Comparison of ENCODE assay signal across 8 cellular contexts in genomic region chr2:111122631-111123421, GRCh38. TPM values are rescaled to one million over a fixed set of nuclear protein-coding genes. Genes with fewer than 3 reads are reported as not detected.
DNase-seq lines count a peak whose midpoint lies in the region; ATAC-seq and TF ChIP-seq lines count a peak whose summit lies in the region.

No MANE protein-coding gene starts in this region.

- H3K4me1 ChIP-seq in DOHH2 (ENCODE audit: control insufficient read depth, low read length) (peaks cover 73% of the 10 kb centered on the region), RWPE2 (ENCODE audit: insufficient read depth, poor library complexity, severe bottlenecking) (no peaks in the 10 kb centered on the region), left ventricle myocardium inferior (peaks cover 66% of the 10 kb centered on the region), ovary (ENCODE audit: insufficient read depth) (peaks cover 14% of the 10 kb centered on the region)

- peak; percentile 44 for ATAC-seq in RWPE2 (ENCODE audit: low read depth)
- no peak for ATAC-seq in GM21717 (IDR thresholded peaks at IDR 0.05; ENCODE audit: unreplicated experiment)

- peaks cover 39% of the 10 kb centered on the region for H4K20me1 ChIP-seq in DOHH2 (ENCODE audit: control insufficient read depth, insufficient read depth, low read depth, low read length)

- H3K4me3 ChIP-seq in DOHH2 (ENCODE audit: low read length) (peak overlapping the region; percentile 87), RWPE2 (ENCODE audit: severe bottlenecking) (peak overlapping the region; percentile 81), left ventricle myocardium inferior (peak overlapping the region; percentile 92), ovary (peak overlapping the region; percentile 65)

- H3F3A ChIP-seq in DOHH2 (ENCODE audit: control insufficient read depth, insufficient read depth) = no peaks in the 10 kb centered on the region

- peak; percentile 76 for DNase-seq in HT-29 (ENCODE audit: low spot score)
- DNase-seq in RWPE2 (ENCODE audit: low spot score) = peak; percentile 77
- DNase-seq in left ventricle myocardium inferior = peak; percentile 85
- peak; percentile 70 to 87 (median 82) for DNase-seq in ovary
- DNase-seq in epidermal melanocyte (ENCODE audit: insufficient read length, low spot score) = no peak

- TF ChIP-seq EP300 in ovary (IDR thresholded peaks at IDR 0.05) = no peak

- peak overlapping the region; percentile 88 for H3K4me2 ChIP-seq in DOHH2 (ENCODE audit: low read length)

- no peak overlapping the region for H3K27ac ChIP-seq in DOHH2 (ENCODE audit: low read depth, low read length)
- peak overlapping the region; percentile 54 for H3K27ac ChIP-seq in RWPE2 (ENCODE audit: poor library complexity, severe bottlenecking)
- peak overlapping the region; percentile 55 for H3K27ac ChIP-seq in angular gyrus (ENCODE audit: low read depth, low read length)
- peak overlapping the region; percentile 92 for H3K27ac ChIP-seq in left ventricle myocardium inferior (replicated peaks)
- peak overlapping the region in 1 of 2 donors; percentile 58 for H3K27ac ChIP-seq in ovary

- H3K9me3 ChIP-seq in DOHH2 (ENCODE audit: control insufficient read depth, insufficient read depth, low read length) (no peaks in the 10 kb centered on the region), RWPE2 (ENCODE audit: severe bottlenecking) (no peaks in the 10 kb centered on the region), left ventricle myocardium inferior (replicated peaks) (no peaks in the 10 kb centered on the region), ovary (no peaks in the 10 kb centered on the region)

- H3K9me2 ChIP-seq in DOHH2 (replicated peaks; ENCODE audit: control insufficient read depth, low read length) = no peaks in the 10 kb centered on the region

- peak; percentile 31 for TF ChIP-seq POLR2A in ovary (IDR thresholded peaks at IDR 0.05)

- intact Hi-C loops in left ventricle myocardium inferior (cut with micrococcal nuclease) = no loop called here
- intact Hi-C loops in ovary (cut with DNase I) = no loop called here

- 0 to 1% (median 0%) methylated on average over 52 to 92 of the region's 92 CpGs for WGBS in ovary, 3 donors

- H3K36me3 ChIP-seq in DOHH2 (ENCODE audit: control insufficient read depth, low read length) = peaks cover 64% of the 10 kb centered on the region
- H3K36me3 ChIP-seq in RWPE2 (ENCODE audit: low read depth) = peaks cover 16% of the 10 kb centered on the region
- H3K36me3 ChIP-seq in left ventricle myocardium inferior = peaks cover 21% of the 10 kb centered on the region
- no peaks in the 10 kb centered on the region for H3K36me3 ChIP-seq in ovary

- peaks cover 69% of the 10 kb centered on the region for H3K79me2 ChIP-seq in DOHH2 (ENCODE audit: control insufficient read depth, low read length)

- peaks cover 23% of the 10 kb centered on the region for H3K27me3 ChIP-seq in DOHH2 (ENCODE audit: control insufficient read depth, low read length)
- H3K27me3 ChIP-seq in RWPE2 (ENCODE audit: insufficient read depth, poor library complexity, severe bottlenecking) = no peaks in the 10 kb centered on the region
- H3K27me3 ChIP-seq in left ventricle myocardium inferior (ENCODE audit: low read depth) = peaks cover 25% of the 10 kb centered on the region
- H3K27me3 ChIP-seq in ovary = no peaks in the 10 kb centered on the region

- TF ChIP-seq CTCF in DOHH2 (IDR thresholded peaks at IDR 0.05; ENCODE audit: low read depth, low read length, poor library complexity, severe bottlenecking) (no peak), RWPE2 (IDR thresholded peaks at IDR 0.05; ENCODE audit: poor library complexity, severe bottlenecking) (no peak), left ventricle myocardium inferior (IDR thresholded peaks at IDR 0.05; ENCODE audit: borderline replicate concordance) (no peak), ovary (IDR thresholded peaks at IDR 0.05) (no peak)

RNA-seq across cellular contexts. Expression of gene BCL2L11, which starts 2.1 kb away (rescaled TPM):
- 9.7 and 24.5 TPM in 2 replicates for total RNA-seq in HT-29 (2014; rRNA removed; shearing (Covaris generic))
- 8.4 TPM for total RNA-seq in left ventricle myocardium inferior
- 10 to 100 TPM; 16.8 to 34.7 (median 21.2) TPM for total RNA-seq in ovary
- polyA plus RNA-seq in ovary = 10 to 100 TPM; 11.6 to 17.7 TPM
